Comparison of ENCODE assay signal across 25 cellular contexts in the genomic region with DNA sequence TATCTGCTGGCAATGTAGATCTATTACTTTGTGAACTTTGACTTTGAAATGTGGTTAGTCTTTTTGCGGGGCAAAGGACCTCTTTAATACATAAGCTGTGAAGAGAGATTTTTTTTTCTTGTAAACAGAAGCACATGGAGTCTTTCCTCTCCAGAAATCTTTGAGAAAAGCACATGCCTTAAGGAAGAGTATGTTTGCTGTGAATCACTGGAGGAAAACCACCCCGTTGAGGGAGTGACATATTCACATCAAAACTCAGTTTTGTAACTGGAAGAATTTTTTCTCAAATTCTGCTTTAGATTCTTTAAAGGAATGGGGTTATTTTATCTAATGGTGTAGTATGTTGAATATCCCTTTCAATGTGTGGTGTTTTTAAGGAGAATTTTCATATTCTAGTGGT. TPM values are rescaled to one million over a fixed set of nuclear protein-coding genes. Genes with fewer than 3 reads are reported as not detected.
"Had no signal": no experiment of that assay in that cellular context is flagged by ENCODE, and none has a peak within 500 bp of the region (broad histone marks: within the 10 kb centered on the region; RNA-seq: fewer than 3 reads in every experiment).

No MANE protein-coding gene starts in this region.

- H3K27ac ChIP-seq: coronary artery, epithelial cell of prostate, lower lobe of right lung, neutrophil, prostate gland, right atrium auricular region, sigmoid colon, spleen, suprapubic skin had no signal

- H3K36me3 Mint-ChIP-seq: naive thymus-derived CD8-positive, alpha-beta T cell; stimulated activated memory B cell treated with anti-CD40 and anti-IgM and Interleukin-4, amounts not matched to agents 10 μg/mL and 1 μg/mL and 100 μg/mL, for 72 hours had no signal

- H3K36me3 ChIP-seq: gastrocnemius medialis, lower lobe of right lung, neutrophil, prostate gland, right atrium auricular region, sigmoid colon, spleen, suprapubic skin had no signal

- H3K4me3 Mint-ChIP-seq: naive thymus-derived CD8-positive, alpha-beta T cell; stimulated activated memory B cell treated with anti-CD40 and anti-IgM and Interleukin-4, amounts not matched to agents 10 μg/mL and 1 μg/mL and 100 μg/mL, for 72 hours; stimulated activated naive CD8-positive, alpha-beta T cell treated with anti-CD3 and anti-CD28 coated beads, Interleukin-15, Interleukin-2, amounts not matched to agents 100 ng/mL and 50 ng/mL, for 24 hours had no signal

- FAIRE-seq: keratinocyte had no signal

- H3K9me3 ChIP-seq: gastrocnemius medialis, lower lobe of right lung, neutrophil, prostate gland, right atrium auricular region, sigmoid colon, spleen, suprapubic skin had no signal

- H3K27ac Mint-ChIP-seq: naive thymus-derived CD8-positive, alpha-beta T cell; stimulated activated memory B cell treated with anti-CD40 and anti-IgM and Interleukin-4, amounts not matched to agents 10 μg/mL and 1 μg/mL and 100 μg/mL, for 72 hours; stimulated activated naive CD8-positive, alpha-beta T cell treated with anti-CD3 and anti-CD28 coated beads, Interleukin-15, Interleukin-2, amounts not matched to agents 100 ng/mL and 50 ng/mL, for 24 hours had no signal

- H3K9me3 Mint-ChIP-seq: naive thymus-derived CD8-positive, alpha-beta T cell; stimulated activated memory B cell treated with anti-CD40 and anti-IgM and Interleukin-4, amounts not matched to agents 10 μg/mL and 1 μg/mL and 100 μg/mL, for 72 hours; stimulated activated naive CD8-positive, alpha-beta T cell treated with anti-CD3 and anti-CD28 coated beads, Interleukin-15, Interleukin-2, amounts not matched to agents 100 ng/mL and 50 ng/mL, for 24 hours had no signal

- ATAC-seq: esophagus mucosa; gastrocnemius medialis; left ventricle myocardium superior; lower lobe of right lung; naive thymus-derived CD8-positive, alpha-beta T cell; stimulated activated memory B cell treated with anti-CD40 and anti-IgM and Interleukin-4, amounts not matched to agents 10 μg/mL and 1 μg/mL and 100 μg/mL, for 72 hours had no signal

- H3K4me3 ChIP-seq: coronary artery, gastrocnemius medialis, lower lobe of right lung, prostate gland, right atrium auricular region, sigmoid colon, spleen, suprapubic skin had no signal

- H3K4me1 ChIP-seq: prostate gland had no signal

- DNase-seq: effector CD4-positive, alpha-beta T cell; foreskin fibroblast; gastrocnemius medialis; head of caudate nucleus; left ventricle myocardium superior; lower lobe of right lung; naive thymus-derived CD8-positive, alpha-beta T cell; sigmoid colon; spleen; stimulated activated CD4-positive, alpha-beta T cell treated with anti-CD3 and anti-CD28 coated beads, Interleukin-4, amount 100 ng/mL, for 4 hours; trophoblast cell had no signal

RNA-seq across cellular contexts. Expression of gene DMRT3, which starts 3.5 kb away (rescaled TPM):
- total RNA-seq: dermis microvascular lymphatic vessel endothelial cell; esophagus mucosa; left ventricle myocardium superior; myocyte; naive thymus-derived CD8-positive, alpha-beta T cell; right atrium auricular region; sigmoid colon; spleen; urinary bladder had no signal
- polyA plus RNA-seq: keratinocyte; naive thymus-derived CD8-positive, alpha-beta T cell; neural cell; sigmoid colon; spleen had no signal
